21 cellular contexts compared by ENCODE assay signal in genomic region chr4:73831569-73831968, GRCh38. TPM values are rescaled to one million over a fixed set of nuclear protein-coding genes. Genes with fewer than 3 reads are reported as not detected.
"Had no signal": no experiment of that assay in that cellular context is flagged by ENCODE, and none has a peak within 500 bp of the region (broad histone marks: within the 10 kb centered on the region; RNA-seq: fewer than 3 reads in every experiment).

No MANE protein-coding gene starts in this region.

- H3K4me1 Mint-ChIP-seq: activated CD4-positive, alpha-beta T cell treated with anti-CD3 and anti-CD28 coated beads, Interleukin-2, amount 10 ng/mL, durations not matched to agents 24 days and 14 days; T-cell had no signal

- H3K27ac ChIP-seq: hepatocyte, upper lobe of right lung had no signal

- H3K36me3 ChIP-seq: upper lobe of right lung had no signal

- H3K4me1 ChIP-seq: upper lobe of right lung had no signal

- H3K27me3 ChIP-seq: upper lobe of right lung had no signal

- DNase-seq: activated CD4-positive, alpha-beta T cell treated with anti-CD3 and anti-CD28 coated beads, Interleukin-2, amount 10 ng/mL, durations not matched to agents 24 days and 14 days; activated CD8-positive, alpha-beta memory T cell treated with anti-CD3 and anti-CD28 coated beads, Interleukin-2, amount 50 U/mL, for 4 hours; activated CD8-positive, alpha-beta T cell treated with anti-CD3 and anti-CD28 coated beads, Interleukin-2, amount 10 ng/mL, durations not matched to agents 7 days and 5 days; activated naive CD4-positive, alpha-beta T cell treated with anti-CD3 and anti-CD28 coated beads for 36 hours; activated T-cell treated with anti-CD3 and anti-CD28 coated beads, Interleukin-2, amount 50 U/mL, for 4 hours; cerebellar nuclear complex; cortex of kidney; erythroblast; islet precursor cell; midbrain; stimulated activated CD4-positive, alpha-beta T cell treated with anti-CD3 and anti-CD28 coated beads, Interleukin-12 subunit alpha, Interleukin-12 subunit beta, amount 100 ng/mL, for 4 hours; stimulated activated CD4-positive, alpha-beta T cell treated with anti-CD3 and anti-CD28 coated beads, Interleukin-1b, Interleukin-23, amount 100 ng/mL, for 48 hours; stimulated activated CD8-positive, alpha-beta memory T cell treated with anti-CD3 and anti-CD28 coated beads, Interleukin-4, amount 100 ng/mL, for 48 hours; stimulated activated naive CD4-positive, alpha-beta T cell; T-cell; T-helper 9 cell; upper lobe of right lung had no signal

- H3K36me3 Mint-ChIP-seq: T-cell had no signal

- H3K27me3 Mint-ChIP-seq: T-cell had no signal

- H3K4me3 ChIP-seq: hepatocyte, upper lobe of right lung had no signal

- H3K9me3 Mint-ChIP-seq: activated CD4-positive, alpha-beta T cell treated with anti-CD3 and anti-CD28 coated beads, Interleukin-2, amount 10 ng/mL, durations not matched to agents 24 days and 14 days had no signal

- H3K4me3 Mint-ChIP-seq: activated CD4-positive, alpha-beta T cell treated with anti-CD3 and anti-CD28 coated beads, Interleukin-2, amount 10 ng/mL, durations not matched to agents 24 days and 14 days; activated CD8-positive, alpha-beta T cell treated with anti-CD3 and anti-CD28 coated beads, Interleukin-2, amount 10 ng/mL, durations not matched to agents 7 days and 5 days; activated naive CD4-positive, alpha-beta T cell treated with anti-CD3 and anti-CD28 coated beads for 36 hours; activated T-cell treated with anti-CD3 and anti-CD28 coated beads, Interleukin-2, amount 50 U/mL, for 4 hours; T-cell had no signal

- H3K27ac Mint-ChIP-seq: activated CD4-positive, alpha-beta T cell treated with anti-CD3 and anti-CD28 coated beads, Interleukin-2, amount 10 ng/mL, durations not matched to agents 24 days and 14 days; activated CD8-positive, alpha-beta T cell treated with anti-CD3 and anti-CD28 coated beads, Interleukin-2, amount 10 ng/mL, durations not matched to agents 7 days and 5 days; activated naive CD4-positive, alpha-beta T cell treated with anti-CD3 and anti-CD28 coated beads for 36 hours; T-cell had no signal

RNA-seq across cellular contexts. Expression of gene CXCL6, which starts 4.9 kb away (rescaled TPM):
- total RNA-seq: activated CD4-positive, alpha-beta T cell treated with anti-CD3 and anti-CD28 coated beads, Interleukin-2, amount 10 ng/mL, durations not matched to agents 24 days and 14 days; activated CD8-positive, alpha-beta T cell treated with anti-CD3 and anti-CD28 coated beads, Interleukin-2, amount 10 ng/mL, durations not matched to agents 7 days and 5 days; activated naive CD4-positive, alpha-beta T cell treated with anti-CD3 and anti-CD28 coated beads for 36 hours; activated T-cell treated with anti-CD3 and anti-CD28 coated beads, Interleukin-2, amount 50 U/mL, for 4 hours; T-cell; upper lobe of right lung had no signal

RNA-seq across cellular contexts. Expression of gene PF4V1, which starts 21.5 kb away (rescaled TPM):
- total RNA-seq: activated CD4-positive, alpha-beta T cell treated with anti-CD3 and anti-CD28 coated beads, Interleukin-2, amount 10 ng/mL, durations not matched to agents 24 days and 14 days; activated CD8-positive, alpha-beta T cell treated with anti-CD3 and anti-CD28 coated beads, Interleukin-2, amount 10 ng/mL, durations not matched to agents 7 days and 5 days; activated naive CD4-positive, alpha-beta T cell treated with anti-CD3 and anti-CD28 coated beads for 36 hours; activated T-cell treated with anti-CD3 and anti-CD28 coated beads, Interleukin-2, amount 50 U/mL, for 4 hours; hepatocyte; lung microvascular endothelial cell; omental fat pad; pulmonary artery endothelial cell; upper lobe of right lung had no signal

RNA-seq across cellular contexts. Expression of gene CXCL1, which starts 37.6 kb away (rescaled TPM):
- total RNA-seq: activated CD4-positive, alpha-beta T cell treated with anti-CD3 and anti-CD28 coated beads, Interleukin-2, amount 10 ng/mL, durations not matched to agents 24 days and 14 days; activated CD8-positive, alpha-beta T cell treated with anti-CD3 and anti-CD28 coated beads, Interleukin-2, amount 10 ng/mL, durations not matched to agents 7 days and 5 days; activated naive CD4-positive, alpha-beta T cell treated with anti-CD3 and anti-CD28 coated beads for 36 hours; activated T-cell treated with anti-CD3 and anti-CD28 coated beads, Interleukin-2, amount 50 U/mL, for 4 hours; T-cell had no signal
